ENCODE assay signal across 31 cellular contexts in genomic region chr15:36479200-36479896, GRCh38.
DNase-seq lines count a peak whose midpoint lies in the region; ATAC-seq and TF ChIP-seq lines count a peak whose summit lies in the region.
"Had no signal": no experiment of that assay in that cellular context is flagged by ENCODE, and none has a peak within 500 bp of the region (broad histone marks: within the 10 kb centered on the region; RNA-seq: fewer than 3 reads in every experiment).

No MANE protein-coding gene starts in this region.

- no peaks in the 10 kb centered on the region for H3K79me1 ChIP-seq in IMR-90 (ENCODE audit: low read depth in 1 of 2, low read length in 2 of 2)
- H3K79me1 ChIP-seq in mesenchymal stem cell (replicated peaks; ENCODE audit: low read length, poor library complexity, severe bottlenecking), result no peaks in the 10 kb centered on the region

- H3K14ac ChIP-seq in IMR-90 (replicated peaks; ENCODE audit: low read depth, low read length) (0 out of 2 replicates have a peak overlapping the region, but pooled peaks have one; percentile 48), mesenchymal stem cell (ENCODE audit: low read length in 2 of 2) (no peak overlapping the region)

- H3K4ac ChIP-seq in IMR-90 (ENCODE audit: low read depth, low read length) (0 out of 2 replicates have a peak overlapping the region, but pooled peaks have one; percentile 19), mesenchymal stem cell (ENCODE audit: low read depth in 1 of 2, low read length in 2 of 2) (no peak overlapping the region)

- H3K9me1 ChIP-seq in IMR-90 (ENCODE audit: insufficient read depth, low read length), result no peaks in the 10 kb centered on the region; the same call in 1 of the 2 replicates

- peak; percentile 54 for DNase-seq in GM04503 (ENCODE audit: low read depth)
- DNase-seq in IMR-90, result peak; percentile 65
- DNase-seq in fibroblast of gingiva (ENCODE audit: low read depth), result peak; percentile 67
- peak; percentile 63 for DNase-seq in mesenchymal stem cell
- no peak for DNase-seq in stimulated activated naive CD4-positive, alpha-beta T cell treated with Interleukin-2 at 50 U/mL for 16 hours (lab: John Stamatoyannopoulos, UW)
- no peak for DNase-seq in activated T-cell treated with anti-CD3 and anti-CD28 coated beads for 4 hours
- DNase-seq in SKM-1 (lab: John Stamatoyannopoulos, UW; ENCODE audit: unreplicated experiment), result no peak
- DNase-seq: activated CD8-positive, alpha-beta memory T cell treated with anti-CD3 and anti-CD28 coated beads, Interleukin-2, amount 10 ng/mL, durations not matched to agents 7 days and 5 days; activated gamma-delta T cell treated with Interleukin-2 at 50 U/mL for 16 hours; activated naive CD8-positive, alpha-beta T cell treated with anti-CD3 and anti-CD28 coated beads, Interleukin-2, amount 50 U/mL, for 24 hours; activated T-cell treated with anti-CD3 and anti-CD28 coated beads, Interleukin-2, amount 50 U/mL, for 48 hours; COR-L47; dermis blood vessel endothelial cell; hypothalamus; KG1; MM.1S; naive thymus-derived CD4-positive, alpha-beta T cell; NCI-H1105 treated with DMSO at 0.1 percent for 48 hours; NCI-H187 treated with DMSO at 0.1 percent for 48 hours; NCI-H2171 treated with DMSO at 0.1 percent for 48 hours; NCI-H510A; nucleus accumbens; stimulated activated CD4-positive, alpha-beta T cell treated with anti-CD3 and anti-CD28 coated beads, Interleukin-4, amount 100 ng/mL, for 24 hours; transverse colon had no signal

- H2BK5ac ChIP-seq in IMR-90 (ENCODE audit: low read depth, low read length, poor library complexity, severe bottlenecking) (peak overlapping the region; percentile 74), mesenchymal stem cell (ENCODE audit: low read depth, low read length, poor library complexity, severe bottlenecking) (no peak overlapping the region)

- H2AK9ac ChIP-seq in IMR-90 (replicated peaks; ENCODE audit: low read depth, low read length, poor library complexity), result no peak overlapping the region

- H3K36me3 ChIP-seq in IMR-90 (ENCODE audit: control insufficient read depth, insufficient read depth, low read length) (no peaks in the 10 kb centered on the region), mesenchymal stem cell (ENCODE audit: control insufficient read depth in 1 of 2, insufficient read depth in 2 of 2, low read depth in 1 of 2, low read length in 2 of 2) (no peaks in the 10 kb centered on the region)
- H3K36me3 ChIP-seq: esophagus muscularis mucosa, prostate gland, SJSA1, transverse colon had no signal

- CTCF ChIA-PET in IMR-90 (lab: Yijun Ruan, JAX), result no interaction called here

- no TSS peak for BruUV-seq in IMR-90 (replicated peaks; lab: Mats Ljungman, UMichigan)

- H4K8ac ChIP-seq in IMR-90 (ENCODE audit: low read depth in 2 of 2, low read length in 2 of 2) (peak overlapping the region; percentile 52 to 82; a peak in 3 of 4 replicates), mesenchymal stem cell (ENCODE audit: low read length) (no peak overlapping the region)

- WGBS in IMR-90 (ENCODE audit: extremely low coverage in 2 of 2, insufficient read length in 1 of 2), 2 experiments, result 80% methylated on average over 2 of the region's 9 CpGs; no CpG with 5 or more reads in 1 of the 2 experiments
- WGBS in mesenchymal stem cell, result 78% methylated on average over 7 of the region's 9 CpGs

- no peak overlapping the region for H3K4me2 ChIP-seq in IMR-90 (ENCODE audit: low read depth, low read length)
- H3K4me2 ChIP-seq in mesenchymal stem cell (ENCODE audit: low read length, poor library complexity, severe bottlenecking), result no peak overlapping the region

- no peaks in the 10 kb centered on the region for H4K20me1 ChIP-seq in IMR-90 (ENCODE audit: insufficient read depth, low read length)

- H2BK12ac ChIP-seq in mesenchymal stem cell (ENCODE audit: low read length in 2 of 2), result no peak overlapping the region

- H2BK120ac ChIP-seq in IMR-90 (ENCODE audit: low read depth, low read length) (peak overlapping the region; percentile 71), mesenchymal stem cell (ENCODE audit: low read depth, low read length) (no peak overlapping the region)

- ATAC-seq in IMR-90 (ENCODE audit: low read depth) (peak; percentile 48; the same call in 1 of the 2 replicates), HG03378 (IDR thresholded peaks at IDR 0.05; ENCODE audit: unreplicated experiment) (no peak)
- ATAC-seq: activated CD8-positive, alpha-beta memory T cell treated with anti-CD3 and anti-CD28 coated beads, Interleukin-2, amount 10 ng/mL, durations not matched to agents 7 days and 5 days; activated naive CD8-positive, alpha-beta T cell treated with anti-CD3 and anti-CD28 coated beads, Interleukin-2, amount 50 U/mL, for 24 hours; naive thymus-derived CD4-positive, alpha-beta T cell; sciatic nerve had no signal

- H2AK5ac ChIP-seq in IMR-90 (ENCODE audit: low read depth, low read length), result peak overlapping the region; percentile 87; the same call in 1 of the 2 replicates
- H2AK5ac ChIP-seq in mesenchymal stem cell (ENCODE audit: low read length, severe bottlenecking), result no peak overlapping the region

- POLR2A ChIA-PET in IMR-90 (lab: Charles Lee; ENCODE audit: unreplicated experiment), result interaction anchor here (0.7 kb wide), 1 partner anchor 104 kb away, joined by 3 read pairs; no protein-coding TSS in a partner anchor

- peak overlapping the region; percentile 57; the same call in 1 of the 2 replicates for H2BK20ac ChIP-seq in IMR-90 (ENCODE audit: low read depth, low read length)

- peak overlapping the region; percentile 75; the same call in 1 of the 2 replicates for H4K5ac ChIP-seq in IMR-90 (ENCODE audit: low read depth, low read length)

- H2AFZ ChIP-seq in IMR-90 (replicated peaks; ENCODE audit: low read length, poor library complexity) (no peak overlapping the region), mesenchymal stem cell (ENCODE audit: low read depth, low read length) (no peak overlapping the region)

- H3K27me3 ChIP-seq in IMR-90 (ENCODE audit: control insufficient read depth, insufficient read depth, low read length) (no peaks in the 10 kb centered on the region), mesenchymal stem cell (ENCODE audit: control insufficient read depth in 1 of 2, insufficient read depth in 1 of 2, low read length in 2 of 2) (no peaks in the 10 kb centered on the region)
- H3K27me3 ChIP-seq: esophagus muscularis mucosa, SJSA1, transverse colon had no signal

- in situ Hi-C loops in IMR-90 (cut with MboI; ENCODE audit: low sequenced_read_pairs), result loop anchor here (25.0 kb wide), 1 partner anchor 942 kb away; the partner anchor contains the start of gene DPH6

- no peak overlapping the region for H3K9ac ChIP-seq in IMR-90 (ENCODE audit: low read depth, low read length)
- no peak overlapping the region for H3K9ac ChIP-seq in mesenchymal stem cell (ENCODE audit: low read length)

- H3K27ac ChIP-seq in IMR-90 (ENCODE audit: insufficient read depth, low read length), result peak overlapping the region; percentile 82
- H3K27ac ChIP-seq in mesenchymal stem cell (ENCODE audit: low read length, poor library complexity, severe bottlenecking), result no peak overlapping the region
- H3K27ac ChIP-seq: C4-2B, esophagus muscularis mucosa, prostate gland, RWPE1, SJSA1, transverse colon had no signal

- H3K4me3 ChIP-seq in IMR-90 (ENCODE audit: insufficient read depth, low read depth, low read length) (no peak overlapping the region), mesenchymal stem cell (ENCODE audit: insufficient read depth in 1 of 2, low read depth in 1 of 2, low read length in 2 of 2) (no peak overlapping the region)
- H3K4me3 ChIP-seq: esophagus muscularis mucosa, prostate gland, SJSA1, transverse colon had no signal

- dilution Hi-C loops in IMR-90 (cut with HindIII; ENCODE audit: low sequenced_read_pairs, unreplicated experiment), result no loop called here

- intact Hi-C loops in IMR-90 (cut with micrococcal nuclease), result loop anchor here (10.0 kb wide), 1 partner anchor 955 kb away; no protein-coding TSS in a partner anchor

- TF ChIP-seq RAD21 in IMR-90 (IDR thresholded peaks at IDR 0.05; ENCODE audit: low read length), result no peak

- H3K23ac ChIP-seq in IMR-90 (ENCODE audit: low read depth, low read length), result peak overlapping the region; percentile 18; the same call in 1 of the 2 replicates
- H3K23ac ChIP-seq in mesenchymal stem cell (ENCODE audit: low read length in 2 of 2), result no peak overlapping the region

- peaks cover 5% of the 10 kb centered on the region; the same call in 1 of the 2 replicates for H3K4me1 ChIP-seq in IMR-90 (ENCODE audit: control insufficient read depth, insufficient read depth, low read length)
- H3K4me1 ChIP-seq in mesenchymal stem cell (ENCODE audit: control insufficient read depth, insufficient read depth, low read depth, low read length), result no peaks in the 10 kb centered on the region
- H3K4me1 ChIP-seq: esophagus muscularis mucosa, prostate gland, SJSA1, transverse colon had no signal

- TF ChIP-seq POLR2A in IMR-90 (IDR thresholded peaks at IDR 0.05; ENCODE audit: low read depth, low read length), result no peak

- H2BK15ac ChIP-seq in IMR-90 (ENCODE audit: low read depth, low read length) (peak overlapping the region; percentile 96), mesenchymal stem cell (ENCODE audit: low read depth, poor library complexity, severe bottlenecking) (no peak overlapping the region)

- H4K91ac ChIP-seq in IMR-90 (ENCODE audit: insufficient read depth, low read depth, low read length) (no peak overlapping the region), mesenchymal stem cell (ENCODE audit: low read length) (no peak overlapping the region)

- H3K9me3 ChIP-seq in IMR-90 (ENCODE audit: control insufficient read depth, insufficient read depth, low read length) (no peaks in the 10 kb centered on the region), mesenchymal stem cell (ENCODE audit: control insufficient read depth, low read length) (no peaks in the 10 kb centered on the region)
- H3K9me3 ChIP-seq: esophagus muscularis mucosa, prostate gland, SJSA1, transverse colon had no signal

- TF ChIP-seq CTCF in IMR-90 (conservative IDR thresholded peaks at IDR 0.05; ENCODE audit: low read depth, low read length), result no peak

- H3K56ac ChIP-seq in IMR-90 (ENCODE audit: extremely low read depth, insufficient read depth, low read length), result peak overlapping the region; percentile 51; the same call in 1 of the 2 replicates

- H3K18ac ChIP-seq in IMR-90 (ENCODE audit: low read depth, low read length) (peak overlapping the region; percentile 97), mesenchymal stem cell (ENCODE audit: low read depth in 1 of 2, low read length in 2 of 2) (no peak overlapping the region)

TF ChIP-seq in IMR-90, 13 proteins besides CTCF, POLR2A, EP300 and RAD21 (continues in another document):
- TF ChIP-seq MAFK (IDR thresholded peaks at IDR 0.05; ENCODE audit: low read depth, low read length) (peak; percentile 22; the same call in 1 of the 2 replicates), BHLHE40 (IDR thresholded peaks at IDR 0.05; ENCODE audit: low read depth, low read length) (no peak)

Comparison
In these comparisons a context has a peak if more than half of its experiments do, and no peak if none do; other contexts are left out.
1. DNase-seq: peak in GM04503 (single experiment), IMR-90 (single experiment), fibroblast of gingiva (single experiment) and mesenchymal stem cell (single experiment); none in stimulated activated naive CD4-positive, alpha-beta T cell treated with Interleukin-2 at 50 U/mL for 16 hours (single experiment), activated T-cell treated with anti-CD3 and anti-CD28 coated beads for 4 hours (single experiment) and SKM-1 (single experiment).